In genomic region chr13:51455532-51455931, GRCh38 we compare ENCODE assay signal across 14 cellular contexts.
"Had no signal": no experiment of that assay in that cellular context is flagged by ENCODE, and none has a peak within 500 bp of the region (broad histone marks: within the 10 kb centered on the region; RNA-seq: fewer than 3 reads in every experiment).

No MANE protein-coding gene starts in this region.

- H3K9me3 ChIP-seq: gastrocnemius medialis, prostate gland, right lobe of liver had no signal

- H3K27me3 ChIP-seq: cardiac muscle cell, gastrocnemius medialis, heart right ventricle, right lobe of liver had no signal

- H3K4me3 ChIP-seq: cardiac muscle cell, prostate gland, right lobe of liver had no signal

- H3K27me3 Mint-ChIP-seq: activated CD4-positive, alpha-beta T cell treated with anti-CD3 and anti-CD28 coated beads for 36 hours had no signal

- H3K27ac ChIP-seq: prostate gland had no signal

- DNase-seq: activated CD4-positive, alpha-beta T cell treated with anti-CD3 and anti-CD28 coated beads for 36 hours; activated effector memory CD4-positive, alpha-beta T cell treated with Interleukin-2 at 50 U/mL for 16 hours; gastrocnemius medialis; heart right ventricle; left ventricle myocardium inferior; occipital lobe; stimulated activated CD4-positive, alpha-beta T cell treated with anti-CD3 and anti-CD28 coated beads, Interleukin-1b, Interleukin-23, amount 100 ng/mL, for 48 hours had no signal

- H3K36me3 ChIP-seq: prostate gland had no signal

- ATAC-seq: activated CD4-positive, alpha-beta T cell treated with anti-CD3 and anti-CD28 coated beads for 36 hours; gastrocnemius medialis; heart right ventricle; right lobe of liver had no signal

- H3K9me3 Mint-ChIP-seq: type B pancreatic cell had no signal

- FAIRE-seq: astrocyte, colon, keratinocyte had no signal

- H3K4me1 ChIP-seq: prostate gland had no signal

- H3K27ac Mint-ChIP-seq: type B pancreatic cell had no signal
